42 cellular contexts compared by ENCODE assay signal in the genomic region with DNA sequence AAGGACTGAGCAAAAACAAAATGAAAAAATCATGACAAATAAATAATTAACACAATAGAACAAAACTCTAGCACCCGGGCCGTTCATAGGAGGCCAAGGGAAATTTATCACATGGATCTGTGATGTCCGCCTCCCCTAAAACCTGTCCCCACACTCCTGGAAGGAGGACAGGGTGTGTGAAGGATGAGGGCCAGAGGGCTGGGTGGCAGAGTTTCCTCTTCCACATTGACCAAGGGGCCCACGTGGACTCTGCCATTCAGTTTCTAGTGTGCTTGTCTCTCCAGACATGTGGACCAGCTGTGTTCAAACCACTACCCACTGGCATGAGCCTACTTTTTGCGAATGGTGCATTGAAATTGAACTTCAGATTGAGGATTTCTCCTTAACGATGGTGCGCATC. TPM values are rescaled to one million over a fixed set of nuclear protein-coding genes. Genes with fewer than 3 reads are reported as not detected.
"Had no signal": no experiment of that assay in that cellular context is flagged by ENCODE, and none has a peak within 500 bp of the region (broad histone marks: within the 10 kb centered on the region; RNA-seq: fewer than 3 reads in every experiment).

No MANE protein-coding gene starts in this region.

- H3K4me3 Mint-ChIP-seq: activated naive CD4-positive, alpha-beta T cell treated with anti-CD3 and anti-CD28 coated beads for 36 hours; activated naive CD4-positive, alpha-beta T cell treated with anti-CD3 and anti-CD28 coated beads, Interleukin-2, amount 10 ng/mL, durations not matched to agents 7 days and 5 days; activated naive CD4-positive, alpha-beta T cell treated with anti-CD3 and anti-CD28 coated beads, Interleukin-2, amount 50 U/mL, for 24 hours; activated naive CD8-positive, alpha-beta T cell; activated naive CD8-positive, alpha-beta T cell treated with anti-CD3 and anti-CD28 coated beads for 36 hours; activated naive CD8-positive, alpha-beta T cell treated with anti-CD3 and anti-CD28 coated beads, Interleukin-2, amount 10 ng/mL, durations not matched to agents 7 days and 5 days; activated naive CD8-positive, alpha-beta T cell treated with anti-CD3 and anti-CD28 coated beads, Interleukin-2, amount 50 U/mL, for 24 hours; activated T-cell treated with anti-CD3 and anti-CD28 coated beads, Interleukin-2, amount 50 U/mL, for 24 hours; activated T-cell treated with anti-CD3 and anti-CD28 coated beads, Interleukin-2, amount 50 U/mL, for 4 hours; activated T-cell treated with anti-CD3 and anti-CD28 coated beads, Interleukin-2, amount 50 U/mL, for 72 hours; activated T-helper 1 cell treated with anti-CD3 and anti-CD28 coated beads, Interleukin-12 subunit alpha, Interleukin-12 subunit beta, Interleukin-2, Interleukin-4 antibody, amounts not matched to agents 30 ng/mL and 10 ng/mL and 1 ng/mL, durations not matched to agents 14 hours and 24 hours and 36 hours; activated T-helper 17 cell treated with anti-CD3 and anti-CD28 coated beads, Interleukin-2, amount 50 U/mL, for 72 hours; brain; central memory CD8-positive, alpha-beta T cell had no signal

- H3K27ac Mint-ChIP-seq: activated naive CD4-positive, alpha-beta T cell treated with anti-CD3 and anti-CD28 coated beads for 36 hours; activated naive CD4-positive, alpha-beta T cell treated with anti-CD3 and anti-CD28 coated beads, Interleukin-2, amount 10 ng/mL, durations not matched to agents 7 days and 5 days; activated naive CD4-positive, alpha-beta T cell treated with anti-CD3 and anti-CD28 coated beads, Interleukin-2, amount 50 U/mL, for 24 hours; activated naive CD4-positive, alpha-beta T cell treated with anti-CD3 and anti-CD28 coated beads, Interleukin-2, amount 50 U/mL, for 72 hours; activated naive CD8-positive, alpha-beta T cell; activated naive CD8-positive, alpha-beta T cell treated with anti-CD3 and anti-CD28 coated beads for 36 hours; activated naive CD8-positive, alpha-beta T cell treated with anti-CD3 and anti-CD28 coated beads, Interleukin-2, amount 10 ng/mL, durations not matched to agents 7 days and 5 days; activated naive CD8-positive, alpha-beta T cell treated with anti-CD3 and anti-CD28 coated beads, Interleukin-2, amount 50 U/mL, for 24 hours; activated T-cell treated with anti-CD3 and anti-CD28 coated beads, Interleukin-2, amount 50 U/mL, for 24 hours; activated T-cell treated with anti-CD3 and anti-CD28 coated beads, Interleukin-2, amount 50 U/mL, for 72 hours; activated T-helper 1 cell treated with anti-CD3 and anti-CD28 coated beads, Interleukin-12 subunit alpha, Interleukin-12 subunit beta, Interleukin-2, Interleukin-4 antibody, amounts not matched to agents 30 ng/mL and 10 ng/mL and 1 ng/mL, durations not matched to agents 14 hours and 24 hours and 36 hours; activated T-helper 17 cell treated with anti-CD3 and anti-CD28 coated beads, Interleukin-2, amount 50 U/mL, for 72 hours; activated T-helper 2 cell treated with anti-CD3 and anti-CD28 coated beads, Interferon-gamma antibody, Interleukin-2, Interleukin-4, amounts not matched to agents 10 μg/mL and 5 μg/mL and 100 μg/mL, durations not matched to agents 14 hours and 24 hours and 36 hours; brain had no signal

- H3K36me3 Mint-ChIP-seq: activated naive CD4-positive, alpha-beta T cell treated with anti-CD3 and anti-CD28 coated beads, Interleukin-2, amount 10 ng/mL, durations not matched to agents 7 days and 5 days; activated naive CD4-positive, alpha-beta T cell treated with anti-CD3 and anti-CD28 coated beads, Interleukin-2, amount 50 U/mL, for 24 hours; activated naive CD4-positive, alpha-beta T cell treated with anti-CD3 and anti-CD28 coated beads, Interleukin-2, amount 50 U/mL, for 72 hours; activated naive CD8-positive, alpha-beta T cell; activated naive CD8-positive, alpha-beta T cell treated with anti-CD3 and anti-CD28 coated beads for 36 hours; activated naive CD8-positive, alpha-beta T cell treated with anti-CD3 and anti-CD28 coated beads, Interleukin-2, amount 10 ng/mL, durations not matched to agents 7 days and 5 days; brain had no signal

- ATAC-seq: activated naive CD4-positive, alpha-beta T cell treated with anti-CD3 and anti-CD28 coated beads, Interleukin-2, amount 50 U/mL, for 72 hours; activated naive CD8-positive, alpha-beta T cell treated with anti-CD3 and anti-CD28 coated beads, Interleukin-2, amount 50 U/mL, for 24 hours; activated T-cell treated with anti-CD3 and anti-CD28 coated beads, Interleukin-2, amount 50 U/mL, for 4 hours; activated T-cell treated with anti-CD3 and anti-CD28 coated beads, Interleukin-2, amount 50 U/mL, for 72 hours; activated T-helper 17 cell treated with anti-CD3 and anti-CD28 coated beads, Interleukin-2, amount 50 U/mL, for 72 hours; body of pancreas had no signal

- H3K9me3 Mint-ChIP-seq: activated naive CD4-positive, alpha-beta T cell treated with anti-CD3 and anti-CD28 coated beads for 36 hours; activated naive CD4-positive, alpha-beta T cell treated with anti-CD3 and anti-CD28 coated beads, Interleukin-2, amount 10 ng/mL, durations not matched to agents 7 days and 5 days; activated naive CD4-positive, alpha-beta T cell treated with anti-CD3 and anti-CD28 coated beads, Interleukin-2, amount 50 U/mL, for 24 hours; activated naive CD4-positive, alpha-beta T cell treated with anti-CD3 and anti-CD28 coated beads, Interleukin-2, amount 50 U/mL, for 72 hours; activated naive CD8-positive, alpha-beta T cell treated with anti-CD3 and anti-CD28 coated beads for 36 hours; activated naive CD8-positive, alpha-beta T cell treated with anti-CD3 and anti-CD28 coated beads, Interleukin-2, amount 10 ng/mL, durations not matched to agents 7 days and 5 days; activated naive CD8-positive, alpha-beta T cell treated with anti-CD3 and anti-CD28 coated beads, Interleukin-2, amount 50 U/mL, for 24 hours; activated T-cell treated with anti-CD3 and anti-CD28 coated beads, Interleukin-2, amount 50 U/mL, for 24 hours; activated T-cell treated with anti-CD3 and anti-CD28 coated beads, Interleukin-2, amount 50 U/mL, for 4 hours; activated T-cell treated with anti-CD3 and anti-CD28 coated beads, Interleukin-2, amount 50 U/mL, for 72 hours; activated T-helper 1 cell treated with anti-CD3 and anti-CD28 coated beads, Interleukin-12 subunit alpha, Interleukin-12 subunit beta, Interleukin-2, Interleukin-4 antibody, amounts not matched to agents 30 ng/mL and 10 ng/mL and 1 ng/mL, durations not matched to agents 14 hours and 24 hours and 36 hours; activated T-helper 17 cell treated with anti-CD3 and anti-CD28 coated beads, Interleukin-2, amount 50 U/mL, for 72 hours; activated T-helper 2 cell treated with anti-CD3 and anti-CD28 coated beads, Interferon-gamma antibody, Interleukin-2, Interleukin-4, amounts not matched to agents 10 μg/mL and 5 μg/mL and 100 μg/mL, durations not matched to agents 14 hours and 24 hours and 36 hours; central memory CD8-positive, alpha-beta T cell had no signal

- H3K27me3 Mint-ChIP-seq: activated naive CD4-positive, alpha-beta T cell treated with anti-CD3 and anti-CD28 coated beads, Interleukin-2, amount 10 ng/mL, durations not matched to agents 7 days and 5 days; activated naive CD8-positive, alpha-beta T cell; activated naive CD8-positive, alpha-beta T cell treated with anti-CD3 and anti-CD28 coated beads for 36 hours; central memory CD8-positive, alpha-beta T cell had no signal

- H3K4me1 Mint-ChIP-seq: activated naive CD4-positive, alpha-beta T cell treated with anti-CD3 and anti-CD28 coated beads, Interleukin-2, amount 10 ng/mL, durations not matched to agents 7 days and 5 days; activated naive CD4-positive, alpha-beta T cell treated with anti-CD3 and anti-CD28 coated beads, Interleukin-2, amount 50 U/mL, for 24 hours; activated naive CD8-positive, alpha-beta T cell treated with anti-CD3 and anti-CD28 coated beads for 36 hours; activated naive CD8-positive, alpha-beta T cell treated with anti-CD3 and anti-CD28 coated beads, Interleukin-2, amount 10 ng/mL, durations not matched to agents 7 days and 5 days; activated naive CD8-positive, alpha-beta T cell treated with anti-CD3 and anti-CD28 coated beads, Interleukin-2, amount 50 U/mL, for 24 hours; activated T-helper 17 cell treated with anti-CD3 and anti-CD28 coated beads, Interleukin-2, amount 50 U/mL, for 72 hours; central memory CD8-positive, alpha-beta T cell had no signal

- DNase-seq: activated effector memory CD4-positive, alpha-beta T cell treated with anti-CD3 and anti-CD28 coated beads, Interleukin-2, amount 50 U/mL, for 16 hours; activated effector memory CD4-positive, alpha-beta T cell treated with Interleukin-2 at 50 U/mL for 16 hours; activated gamma-delta T cell; activated gamma-delta T cell treated with Interleukin-2 at 50 U/mL for 16 hours; activated naive CD4-positive, alpha-beta T cell; activated naive CD4-positive, alpha-beta T cell treated with anti-CD3 and anti-CD28 coated beads for 36 hours; activated naive CD4-positive, alpha-beta T cell treated with anti-CD3 and anti-CD28 coated beads, Interleukin-2, amount 10 ng/mL, durations not matched to agents 7 days and 5 days; activated naive CD4-positive, alpha-beta T cell treated with anti-CD3 and anti-CD28 coated beads, Interleukin-2, amount 50 U/mL, for 16 hours; activated naive CD4-positive, alpha-beta T cell treated with Interleukin-2 at 50 U/mL for 16 hours; activated naive CD8-positive, alpha-beta T cell treated with anti-CD3 and anti-CD28 coated beads for 36 hours; activated naive CD8-positive, alpha-beta T cell treated with anti-CD3 and anti-CD28 coated beads, Interleukin-2, amount 10 ng/mL, durations not matched to agents 7 days and 5 days; activated naive CD8-positive, alpha-beta T cell treated with anti-CD3 and anti-CD28 coated beads, Interleukin-2, amount 50 U/mL, for 24 hours; activated T-cell treated with anti-CD3 and anti-CD28 coated beads for 4 hours; activated T-cell treated with anti-CD3 and anti-CD28 coated beads, Interleukin-2, amount 50 U/mL, for 1 hour; activated T-cell treated with anti-CD3 and anti-CD28 coated beads, Interleukin-2, amount 50 U/mL, for 24 hours; activated T-cell treated with anti-CD3 and anti-CD28 coated beads, Interleukin-2, amount 50 U/mL, for 4 hours; activated T-cell treated with anti-CD3 and anti-CD28 coated beads, Interleukin-2, amount 50 U/mL, for 48 hours; activated T-cell treated with anti-CD3 and anti-CD28 coated beads, Interleukin-2, amount 50 U/mL, for 72 hours; adrenal gland; amniotic stem cell; amygdala; anterior cingulate cortex; aorta; body of pancreas; brain microvascular endothelial cell; caudate nucleus; central memory CD4-positive, alpha-beta T cell; cerebellar nuclear complex had no signal

RNA-seq across cellular contexts. Expression of gene PRRG3, which starts 6.3 kb away (rescaled TPM):
- total RNA-seq: activated naive CD4-positive, alpha-beta T cell treated with anti-CD3 and anti-CD28 coated beads for 36 hours; activated naive CD4-positive, alpha-beta T cell treated with anti-CD3 and anti-CD28 coated beads, Interleukin-2, amount 50 U/mL, for 72 hours; activated naive CD8-positive, alpha-beta T cell treated with anti-CD3 and anti-CD28 coated beads for 36 hours; activated naive CD8-positive, alpha-beta T cell treated with anti-CD3 and anti-CD28 coated beads, Interleukin-2, amount 10 ng/mL, durations not matched to agents 7 days and 5 days; activated T-cell treated with anti-CD3 and anti-CD28 coated beads, Interleukin-2, amount 50 U/mL, for 4 hours; activated T-cell treated with anti-CD3 and anti-CD28 coated beads, Interleukin-2, amount 50 U/mL, for 72 hours; activated T-helper 1 cell treated with anti-CD3 and anti-CD28 coated beads, Interleukin-12 subunit alpha, Interleukin-12 subunit beta, Interleukin-2, Interleukin-4 antibody, amounts not matched to agents 30 ng/mL and 10 ng/mL and 1 ng/mL, durations not matched to agents 14 hours and 24 hours and 36 hours; activated T-helper 17 cell treated with anti-CD3 and anti-CD28 coated beads, Interleukin-2, amount 50 U/mL, for 72 hours; activated T-helper 2 cell treated with anti-CD3 and anti-CD28 coated beads, Interferon-gamma antibody, Interleukin-2, Interleukin-4, amounts not matched to agents 10 μg/mL and 5 μg/mL and 100 μg/mL, durations not matched to agents 14 hours and 24 hours and 36 hours; ascending aorta; bronchial epithelial cell had no signal

RNA-seq across cellular contexts. Expression of gene FATE1, which starts 14.3 kb away (rescaled TPM):
- total RNA-seq: activated naive CD4-positive, alpha-beta T cell treated with anti-CD3 and anti-CD28 coated beads for 36 hours; activated naive CD4-positive, alpha-beta T cell treated with anti-CD3 and anti-CD28 coated beads, Interleukin-2, amount 50 U/mL, for 72 hours; activated naive CD8-positive, alpha-beta T cell treated with anti-CD3 and anti-CD28 coated beads for 36 hours; activated naive CD8-positive, alpha-beta T cell treated with anti-CD3 and anti-CD28 coated beads, Interleukin-2, amount 10 ng/mL, durations not matched to agents 7 days and 5 days; activated T-cell treated with anti-CD3 and anti-CD28 coated beads, Interleukin-2, amount 50 U/mL, for 4 hours; activated T-cell treated with anti-CD3 and anti-CD28 coated beads, Interleukin-2, amount 50 U/mL, for 72 hours; activated T-helper 1 cell treated with anti-CD3 and anti-CD28 coated beads, Interleukin-12 subunit alpha, Interleukin-12 subunit beta, Interleukin-2, Interleukin-4 antibody, amounts not matched to agents 30 ng/mL and 10 ng/mL and 1 ng/mL, durations not matched to agents 14 hours and 24 hours and 36 hours; activated T-helper 17 cell treated with anti-CD3 and anti-CD28 coated beads, Interleukin-2, amount 50 U/mL, for 72 hours; activated T-helper 2 cell treated with anti-CD3 and anti-CD28 coated beads, Interferon-gamma antibody, Interleukin-2, Interleukin-4, amounts not matched to agents 10 μg/mL and 5 μg/mL and 100 μg/mL, durations not matched to agents 14 hours and 24 hours and 36 hours; aorta; ascending aorta; astrocyte; body of pancreas; breast epithelium; bronchial epithelial cell; cerebellum had no signal

RNA-seq across cellular contexts. Expression of gene CNGA2, which starts 33.0 kb away (rescaled TPM):
- total RNA-seq: activated naive CD4-positive, alpha-beta T cell treated with anti-CD3 and anti-CD28 coated beads for 36 hours; activated naive CD4-positive, alpha-beta T cell treated with anti-CD3 and anti-CD28 coated beads, Interleukin-2, amount 50 U/mL, for 72 hours; activated naive CD8-positive, alpha-beta T cell treated with anti-CD3 and anti-CD28 coated beads for 36 hours; activated naive CD8-positive, alpha-beta T cell treated with anti-CD3 and anti-CD28 coated beads, Interleukin-2, amount 10 ng/mL, durations not matched to agents 7 days and 5 days; activated T-cell treated with anti-CD3 and anti-CD28 coated beads, Interleukin-2, amount 50 U/mL, for 4 hours; activated T-cell treated with anti-CD3 and anti-CD28 coated beads, Interleukin-2, amount 50 U/mL, for 72 hours; activated T-helper 1 cell treated with anti-CD3 and anti-CD28 coated beads, Interleukin-12 subunit alpha, Interleukin-12 subunit beta, Interleukin-2, Interleukin-4 antibody, amounts not matched to agents 30 ng/mL and 10 ng/mL and 1 ng/mL, durations not matched to agents 14 hours and 24 hours and 36 hours; activated T-helper 17 cell treated with anti-CD3 and anti-CD28 coated beads, Interleukin-2, amount 50 U/mL, for 72 hours; activated T-helper 2 cell treated with anti-CD3 and anti-CD28 coated beads, Interferon-gamma antibody, Interleukin-2, Interleukin-4, amounts not matched to agents 10 μg/mL and 5 μg/mL and 100 μg/mL, durations not matched to agents 14 hours and 24 hours and 36 hours; adrenal gland; aorta; ascending aorta; astrocyte; body of pancreas; breast epithelium; bronchial epithelial cell; cardiac muscle cell; cerebellum had no signal
